7 cellular contexts compared by ENCODE assay signal in the genomic region with DNA sequence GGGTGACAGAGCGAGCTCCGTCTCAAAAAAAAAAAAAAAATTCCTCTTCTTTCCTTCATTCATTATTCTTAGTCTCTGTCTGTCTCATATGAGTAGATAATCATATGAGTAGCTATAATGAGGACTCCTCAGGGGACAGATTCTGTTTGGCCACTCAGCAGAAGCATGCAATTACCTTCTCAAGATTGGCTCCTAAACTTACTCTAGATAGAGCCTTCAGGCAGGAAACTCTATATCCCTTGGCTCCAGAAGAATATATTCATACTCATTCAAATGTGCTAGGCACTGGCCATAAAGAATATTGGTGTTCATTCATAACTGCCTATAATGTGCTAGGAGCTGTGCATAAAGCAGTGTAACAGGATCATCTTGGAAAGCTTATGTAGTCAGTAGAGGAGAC. TPM values are rescaled to one million over a fixed set of nuclear protein-coding genes. Genes with fewer than 3 reads are reported as not detected.
DNase-seq lines count a peak whose midpoint lies in the region; ATAC-seq and TF ChIP-seq lines count a peak whose summit lies in the region.

No MANE protein-coding gene starts in this region.

- H3K79me2 ChIP-seq in GM23338 (replicated peaks; ENCODE audit: insufficient read depth), result peaks cover 26% of the 10 kb centered on the region

- no peaks in the 10 kb centered on the region for H3K27me3 ChIP-seq in CD4-positive, CD25-positive, alpha-beta regulatory T cell (ENCODE audit: control insufficient read depth, insufficient read depth, low read length)
- H3K27me3 ChIP-seq in GM23338 (ENCODE audit: insufficient read depth), result no peaks in the 10 kb centered on the region

- H3K36me3 Mint-ChIP-seq in CD4-positive, CD25-positive, alpha-beta regulatory T cell, result peaks cover 26% of the 10 kb centered on the region
- H3K36me3 Mint-ChIP-seq in GM23338 (ENCODE audit: low read depth) (peaks cover 70% of the 10 kb centered on the region), WTC11 (peaks cover 56% of the 10 kb centered on the region), memory B cell (peaks cover 15% of the 10 kb centered on the region)

- H3K9me2 ChIP-seq in GM23338 (ENCODE audit: insufficient read depth), result no peaks in the 10 kb centered on the region

- TF ChIP-seq CTCF in GM23338 (conservative IDR thresholded peaks at IDR 0.05; ENCODE audit: low read depth in 2 of 2), result no peak
- no peak for TF ChIP-seq CTCF in WTC11 (IDR thresholded peaks at IDR 0.05)

- no peaks in the 10 kb centered on the region for H3K9me3 ChIP-seq in CD4-positive, CD25-positive, alpha-beta regulatory T cell (ENCODE audit: control insufficient read depth in 2 of 2, low read length in 2 of 2)

- peak overlapping the region; percentile 6 to 31 (median 7) for H3K27ac Mint-ChIP-seq in CD4-positive, CD25-positive, alpha-beta regulatory T cell
- H3K27ac Mint-ChIP-seq in GM23338, result peak overlapping the region; percentile 37
- H3K27ac Mint-ChIP-seq in WTC11, result peak overlapping the region; percentile 85
- H3K27ac Mint-ChIP-seq in memory B cell, result peak overlapping the region; percentile 10

- H3F3A ChIP-seq in GM23338 (replicated peaks; ENCODE audit: low read depth), result peaks cover 5% of the 10 kb centered on the region

- H3K27me3 Mint-ChIP-seq in CD4-positive, CD25-positive, alpha-beta regulatory T cell, result no peaks in the 10 kb centered on the region
- peaks cover 20% of the 10 kb centered on the region for H3K27me3 Mint-ChIP-seq in GM23338 (ENCODE audit: insufficient read depth, low read depth, poor library complexity)
- H3K27me3 Mint-ChIP-seq in WTC11 (ENCODE audit: low read depth), result no peaks in the 10 kb centered on the region; the same call in 1 of the 2 replicates
- no peaks in the 10 kb centered on the region for H3K27me3 Mint-ChIP-seq in memory B cell

- H3K4me3 Mint-ChIP-seq in CD4-positive, CD25-positive, alpha-beta regulatory T cell, result peak overlapping the region; percentile 58 to 97 (median 70)
- H3K4me3 Mint-ChIP-seq in GM23338 (peak overlapping the region; percentile 25), WTC11 (peak overlapping the region; percentile 2; the same call in 1 of the 2 replicates), memory B cell (peak overlapping the region; percentile 7)

- no peak for DNase-seq in CD4-positive, CD25-positive, alpha-beta regulatory T cell
- no peak for DNase-seq in GM23338 (ENCODE audit: low spot score)
- DNase-seq in WTC11 (ENCODE audit: low spot score), result no peak
- DNase-seq in memory B cell (ENCODE audit: low spot score in 2 of 2), result no peak
- no peak for DNase-seq in occipital lobe (lab: John Stamatoyannopoulos, UW)
- DNase-seq in NCI-H748 treated with DMSO at 0.1 percent for 48 hours (lab: John Stamatoyannopoulos, UW), result no peak
- DNase-seq in central memory CD4-positive, alpha-beta T cell, result no peak

- H3K4me1 Mint-ChIP-seq in CD4-positive, CD25-positive, alpha-beta regulatory T cell, result peaks cover 12 to 40% (median 33%) of the 10 kb centered on the region in 4 donors
- peaks cover 34% of the 10 kb centered on the region for H3K4me1 Mint-ChIP-seq in GM23338
- H3K4me1 Mint-ChIP-seq in WTC11, result peaks cover 32% of the 10 kb centered on the region
- H3K4me1 Mint-ChIP-seq in memory B cell, result peaks cover 24% of the 10 kb centered on the region

- CTCF ChIA-PET in WTC11 (lab: Charles Lee), result no interaction called here

- H3K4me3 ChIP-seq in CD4-positive, CD25-positive, alpha-beta regulatory T cell (ENCODE audit: low read depth, low read length), result no peak overlapping the region
- H3K4me3 ChIP-seq in GM23338, result no peak overlapping the region

- H3K4me2 ChIP-seq in GM23338, result peak overlapping the region; percentile 0

- H3K27ac ChIP-seq in CD4-positive, CD25-positive, alpha-beta regulatory T cell (ENCODE audit: insufficient read depth, low read length, poor library complexity, severe bottlenecking), result peak overlapping the region; percentile 98
- H3K27ac ChIP-seq in GM23338 (ENCODE audit: low read depth), result peak overlapping the region; percentile 75

- H3K9me3 Mint-ChIP-seq in CD4-positive, CD25-positive, alpha-beta regulatory T cell, result peaks cover 0 to 3% (median 0%) of the 10 kb centered on the region in 7 donors
- no peaks in the 10 kb centered on the region; the same call in 2 of the 3 replicates for H3K9me3 Mint-ChIP-seq in GM23338
- H3K9me3 Mint-ChIP-seq in WTC11, result no peaks in the 10 kb centered on the region
- no peaks in the 10 kb centered on the region for H3K9me3 Mint-ChIP-seq in memory B cell

- no peak overlapping the region for H2AFZ ChIP-seq in GM23338

- ATAC-seq in CD4-positive, CD25-positive, alpha-beta regulatory T cell (ENCODE audit: low read depth in 2 of 2), result no peak
- ATAC-seq in GM23338 (no peak), WTC11 (no peak), memory B cell (ENCODE audit: low read depth) (no peak)

- POLR2A ChIA-PET in WTC11 (lab: Charles Lee), result interaction anchor here (0.7 to 2.2 kb wide), 3 partner anchors 29 to 33 kb away, joined by 3 to 10 read pairs (median 4); partner anchors contain the start of gene WTAP

- H3K36me3 ChIP-seq in CD4-positive, CD25-positive, alpha-beta regulatory T cell (ENCODE audit: control insufficient read depth, insufficient read depth, low read length), result peaks cover 29% of the 10 kb centered on the region
- H3K36me3 ChIP-seq in GM23338 (ENCODE audit: insufficient read depth), result peaks cover 34% of the 10 kb centered on the region; the same call in 1 of the 2 replicates

- H3K4me1 ChIP-seq in CD4-positive, CD25-positive, alpha-beta regulatory T cell (ENCODE audit: control insufficient read depth, insufficient read depth, low read length, poor library complexity, severe bottlenecking), result peaks cover 16% of the 10 kb centered on the region
- peaks cover 18% of the 10 kb centered on the region for H3K4me1 ChIP-seq in GM23338 (ENCODE audit: insufficient read depth)

- 0 out of 2 replicates have a peak, but pooled peaks cover 7% of the 10 kb centered on the region for H4K20me1 ChIP-seq in GM23338 (replicated peaks; ENCODE audit: insufficient read depth)

TF ChIP-seq in GM23338, 12 proteins besides CTCF, POLR2A, EP300 and RAD21 (continues in another document):
- TF ChIP-seq POLR2AphosphoS5 (IDR thresholded peaks at IDR 0.05; ENCODE audit: low read depth) (no peak), ZNF331 (CRISPR knock-in tag; IDR thresholded peaks at IDR 0.05; ENCODE audit: low read depth) (no peak), CREB1 (CRISPR knock-in tag; IDR thresholded peaks at IDR 0.05; ENCODE audit: low read depth) (no peak)

TF ChIP-seq in WTC11, 78 proteins besides CTCF, POLR2A, EP300 and RAD21:
- TF ChIP-seq NFATC4 (CRISPR knock-in tag; IDR thresholded peaks at IDR 0.05), result 0 out of 2 replicates have a peak, but pooled peaks have one; percentile 28
- TF ChIP-seq, protein P1, sequence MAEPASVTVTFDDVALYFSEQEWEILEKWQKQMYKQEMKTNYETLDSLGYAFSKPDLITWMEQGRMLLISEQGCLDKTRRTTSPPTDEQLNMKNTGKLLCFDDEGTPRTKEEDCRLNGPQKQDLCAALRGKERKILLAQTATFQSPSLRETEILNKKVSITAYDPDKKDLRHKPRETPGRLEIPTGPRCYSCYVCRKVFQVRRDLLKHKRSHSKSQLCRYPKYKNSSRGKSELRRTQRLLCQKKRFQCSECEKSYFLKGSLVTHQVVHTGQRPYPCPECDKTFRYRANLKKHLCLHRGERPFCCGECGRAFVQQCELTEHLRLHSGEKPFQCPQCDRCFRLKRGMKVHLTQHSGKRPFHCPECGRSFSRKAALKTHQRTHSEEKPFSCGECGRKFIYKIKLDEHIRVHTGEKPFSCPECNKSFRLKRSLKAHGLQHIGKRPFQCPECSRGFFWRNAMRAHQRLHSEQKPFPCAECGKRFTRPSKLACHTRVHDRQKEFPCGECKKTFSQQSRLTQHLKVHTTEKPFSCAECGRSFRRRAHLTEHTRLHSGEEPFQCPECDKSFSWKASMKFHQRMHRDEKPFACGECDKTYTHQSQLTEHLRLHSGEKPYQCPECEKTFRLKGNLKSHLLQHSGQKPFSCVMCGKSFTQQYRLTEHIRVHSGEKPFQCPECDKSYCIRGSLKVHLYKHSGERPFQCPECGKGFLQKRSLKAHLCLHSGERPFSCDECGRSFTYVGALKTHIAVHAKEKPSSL (CRISPR knock-in tag; conservative IDR thresholded peaks at IDR 0.05), result no peak

RNA-seq across cellular contexts. Expression of gene ACAT2, which starts 2.2 kb away (rescaled TPM):
- total RNA-seq in CD4-positive, CD25-positive, alpha-beta regulatory T cell, result 29.6 TPM
- polyA plus RNA-seq in CD4-positive, CD25-positive, alpha-beta regulatory T cell, result 10 to 100 TPM; 40.8 to 66.0 (median 50.2) TPM
- 104 and 108 TPM in 2 replicates for total RNA-seq in GM23338 (2014; rRNA removed; shearing (Covaris generic))
- 136 and 151 TPM in 2 replicates for polyA plus RNA-seq in GM23338 (2016; fragmentation: Nextera tagmentation; extraction: Ambion mirVana)
- total RNA-seq in WTC11 (2021), result 96.1 to 138 TPM (median 98.7 TPM) in 3 replicates
- total RNA-seq in occipital lobe, result 69.9 TPM

RNA-seq across cellular contexts. Expression of gene TCP1, which starts 29.8 kb away (rescaled TPM):
- 205 TPM for total RNA-seq in CD4-positive, CD25-positive, alpha-beta regulatory T cell
- polyA plus RNA-seq in CD4-positive, CD25-positive, alpha-beta regulatory T cell, result 100 to 1,000 TPM in 2 of 4 donors, 10 to 100 TPM in 2; 83.6 to 121 (median 99.9) TPM
- total RNA-seq in GM23338 (2014; rRNA removed; shearing (Covaris generic)), result 339 and 346 TPM in 2 replicates
- 200 and 222 TPM in 2 replicates for polyA plus RNA-seq in GM23338 (2016; fragmentation: Nextera tagmentation; extraction: Ambion mirVana)
- total RNA-seq in WTC11 (2021) (293 to 388 TPM (median 301 TPM) in 3 replicates), occipital lobe (336 TPM)

RNA-seq across cellular contexts. Expression of gene MRPL18, which starts 30.6 kb away (rescaled TPM):
- total RNA-seq in CD4-positive, CD25-positive, alpha-beta regulatory T cell, result 21.7 TPM
- polyA plus RNA-seq in CD4-positive, CD25-positive, alpha-beta regulatory T cell, result 100 to 1,000 TPM in 2 of 4 donors, 10 to 100 TPM in 2; 86.9 to 122 (median 103) TPM
- total RNA-seq in GM23338 (2014; rRNA removed; shearing (Covaris generic)), result 91.3 and 91.4 TPM in 2 replicates
- 228 and 230 TPM in 2 replicates for polyA plus RNA-seq in GM23338 (2016; fragmentation: Nextera tagmentation; extraction: Ambion mirVana)
- total RNA-seq in WTC11 (2021), result 81.8 to 95.2 TPM (median 83.0 TPM) in 3 replicates
- total RNA-seq in occipital lobe, result 44.5 TPM

RNA-seq across cellular contexts. Expression of gene WTAP, which starts 32.3 kb away (rescaled TPM):
- 177 TPM for total RNA-seq in CD4-positive, CD25-positive, alpha-beta regulatory T cell
- 100 to 1,000 TPM; 145 to 155 (median 150) TPM for polyA plus RNA-seq in CD4-positive, CD25-positive, alpha-beta regulatory T cell
- total RNA-seq in GM23338 (2014; rRNA removed; shearing (Covaris generic)), result 108 and 110 TPM in 2 replicates
- 107 and 121 TPM in 2 replicates for polyA plus RNA-seq in GM23338 (2016; fragmentation: Nextera tagmentation; extraction: Ambion mirVana)
- total RNA-seq in WTC11 (2021) (88.8 to 92.7 TPM (median 91.9 TPM) in 3 replicates), occipital lobe (147 TPM)

RNA-seq across cellular contexts. Expression of gene PNLDC1, which starts 40.4 kb away (rescaled TPM):
- not detected for total RNA-seq in CD4-positive, CD25-positive, alpha-beta regulatory T cell
- polyA plus RNA-seq in CD4-positive, CD25-positive, alpha-beta regulatory T cell, result under 1 TPM in 1 of 4 donors, not detected in 3; 0.21 TPM
- 0.12 TPM in 1 of 2 replicates, not detected in the other for total RNA-seq in GM23338 (2014; rRNA removed; shearing (Covaris generic))
- polyA plus RNA-seq in GM23338 (2016; fragmentation: Nextera tagmentation; extraction: Ambion mirVana), result not detected in 2 replicates
- total RNA-seq in WTC11 (2021) (0.16 to 0.39 TPM (median 0.34 TPM) in 3 replicates), occipital lobe (not detected)

Comparison
In these comparisons a context has a peak if more than half of its experiments do, and no peak if none do; other contexts are left out.
1. H3K27ac Mint-ChIP-seq: peak in every context shown above with its lines; median percentile 85 in WTC11; 37 in GM23338; 10 in memory B cell; 7 in CD4-positive, CD25-positive, alpha-beta regulatory T cell.
2. H3K4me3 Mint-ChIP-seq: peak in every context shown above with its lines; median percentile 70 in CD4-positive, CD25-positive, alpha-beta regulatory T cell; 25 in GM23338; 7 in memory B cell; 2 in WTC11.